Comparison of ENCODE assay signal across 11 cellular contexts in genomic region chr22:48548391-48548790, GRCh38.
"Had no signal": no experiment of that assay in that cellular context is flagged by ENCODE, and none has a peak within 500 bp of the region (broad histone marks: within the 10 kb centered on the region; RNA-seq: fewer than 3 reads in every experiment).

No MANE protein-coding gene starts in this region.

- H3K4me3 Mint-ChIP-seq: HFFc6 had no signal

- H3K4me1 ChIP-seq: HAP-1 had no signal

- H3K9ac ChIP-seq: GM23248 had no signal

- H3K4me3 ChIP-seq: GM23248, HAP-1, K562 had no signal

- H3K27ac ChIP-seq: GM23248, HL-60 had no signal

- ATAC-seq: HCT116, HepG2, K562 had no signal

- H3K9me3 ChIP-seq: HAP-1 had no signal

- H3K36me3 ChIP-seq: HAP-1 had no signal

- H3K27ac Mint-ChIP-seq: HFFc6 had no signal

- DNase-seq: GM23248, GOT3, H7, HFFc6, Kasumi-1, KG1 had no signal
